In genomic region chr4:123599920-123600394, GRCh38 we compare ENCODE assay signal across 8 cellular contexts.
DNase-seq lines count a peak whose midpoint lies in the region; ATAC-seq, FAIRE-seq and TF ChIP-seq lines count a peak whose summit lies in the region.

No MANE protein-coding gene starts in this region.

- no peaks in the 10 kb centered on the region for H3K36me3 Mint-ChIP-seq in CD4-positive, alpha-beta T cell (ENCODE audit: low read depth)

- DNase-seq in CD4-positive, alpha-beta T cell: peak; percentile 14 to 64 (median 34)
- DNase-seq in GM19239 (ENCODE audit: insufficient read length, low spot score): peak; percentile 45
- DNase-seq in SIG-M5 treated with dmso at 0.1 percent for 504 hours (lab: John Stamatoyannopoulos, UW; ENCODE audit: unreplicated experiment): peak; percentile 98
- DNase-seq in anterior cingulate cortex (lab: John Stamatoyannopoulos, UW): peak in 47 of 58 donors; percentile 4 to 84 (median 33)
- peak; percentile 79 for DNase-seq in small intestine
- DNase-seq in AG08396 (ENCODE audit: low spot score): no peak

- H3K9me3 ChIP-seq in CD4-positive, alpha-beta T cell (ENCODE audit: control insufficient read depth, low read length): no peaks in the 10 kb centered on the region
- H3K9me3 ChIP-seq in iPS-18a (ENCODE audit: control insufficient read depth, low read depth, low read length) (no peaks in the 10 kb centered on the region), small intestine (ENCODE audit: control insufficient read depth, low read depth) (no peaks in the 10 kb centered on the region)

- no peaks in the 10 kb centered on the region for H3K9me3 Mint-ChIP-seq in CD4-positive, alpha-beta T cell

- no peak overlapping the region for H3K27ac ChIP-seq in CD4-positive, alpha-beta T cell (ENCODE audit: low read depth, low read length)
- H3K27ac ChIP-seq in iPS-18a (ENCODE audit: low read length): peak overlapping the region; percentile 54
- peak overlapping the region; percentile 64 to 67 for H3K27ac ChIP-seq in small intestine (ENCODE audit: low read depth in 1 of 2, low read length in 1 of 2)

- CTCF ChIA-PET in CD4-positive, alpha-beta T cell (lab: Charles Lee): interaction anchor here (1.0 kb wide), 1 partner anchor 18 kb away, joined by 3 read pairs; no protein-coding TSS in a partner anchor

- peak; percentile 97 for ATAC-seq in CD4-positive, alpha-beta T cell (ENCODE audit: poor library complexity)
- peak; percentile 100 for ATAC-seq in HG03354 (IDR thresholded peaks at IDR 0.05; ENCODE audit: poor library complexity, severe bottlenecking, unreplicated experiment)

- FAIRE-seq in GM19239 (lab: Jason Lieb, UNC) (peak; percentile 100), small intestine (lab: Jason Lieb, UNC) (no peak)

- 4 to 22% (median 5%) methylated on average over 2 of the region's 2 CpGs for WGBS in small intestine, 3 donors

- H3K4me3 ChIP-seq in iPS-18a (ENCODE audit: low read length) (peak overlapping the region; percentile 31), small intestine (ENCODE audit: low read depth in 1 of 2, low read length in 2 of 2) (no peak overlapping the region)

- peaks cover 45% of the 10 kb centered on the region for H3K4me1 Mint-ChIP-seq in CD4-positive, alpha-beta T cell (ENCODE audit: low read depth)

- peak overlapping the region; percentile 8 for H3K4me3 Mint-ChIP-seq in CD4-positive, alpha-beta T cell

- POLR2A ChIA-PET in CD4-positive, alpha-beta T cell (lab: Charles Lee): interaction anchor here (0.8 to 1.2 kb wide), 2 partner anchors 17 to 203 kb away, joined by 4 to 6 read pairs; partner anchors contain the start of gene SPRY1

- TF ChIP-seq CTCF in CD4-positive, alpha-beta T cell (IDR thresholded peaks at IDR 0.05): no peak

- peak overlapping the region; percentile 51 for H3K27ac Mint-ChIP-seq in CD4-positive, alpha-beta T cell

- intact Hi-C loops in CD4-positive, alpha-beta T cell (cut with DNase I, micrococcal nuclease): no loop called here

- H3K27me3 ChIP-seq in CD4-positive, alpha-beta T cell (ENCODE audit: control insufficient read depth, insufficient read depth, low read length): no peaks in the 10 kb centered on the region
- H3K27me3 ChIP-seq in iPS-18a (ENCODE audit: control insufficient read depth, insufficient read depth, low read length) (no peaks in the 10 kb centered on the region), small intestine (ENCODE audit: control insufficient read depth in 2 of 2, insufficient read depth in 2 of 2, low read length in 2 of 2) (no peaks in the 10 kb centered on the region)

- no peaks in the 10 kb centered on the region for H3K27me3 Mint-ChIP-seq in CD4-positive, alpha-beta T cell

- H3K36me3 ChIP-seq in iPS-18a (ENCODE audit: control insufficient read depth, low read depth, low read length) (no peaks in the 10 kb centered on the region), small intestine (ENCODE audit: control insufficient read depth in 2 of 2, insufficient read depth in 2 of 2, low read length in 2 of 2) (no peaks in the 10 kb centered on the region)

- H3K9ac ChIP-seq in iPS-18a (ENCODE audit: low read length): peak overlapping the region; percentile 55

- peaks cover 40% of the 10 kb centered on the region for H3K4me1 ChIP-seq in iPS-18a (ENCODE audit: control insufficient read depth, low read depth, low read length)
- peaks cover 10 to 15% of the 10 kb centered on the region in 2 donors for H3K4me1 ChIP-seq in small intestine (ENCODE audit: control insufficient read depth in 2 of 2, insufficient read depth in 1 of 2, low read depth in 1 of 2, low read length in 1 of 2)
